ENCODE assay signal across 15 cellular contexts in the genomic region with DNA sequence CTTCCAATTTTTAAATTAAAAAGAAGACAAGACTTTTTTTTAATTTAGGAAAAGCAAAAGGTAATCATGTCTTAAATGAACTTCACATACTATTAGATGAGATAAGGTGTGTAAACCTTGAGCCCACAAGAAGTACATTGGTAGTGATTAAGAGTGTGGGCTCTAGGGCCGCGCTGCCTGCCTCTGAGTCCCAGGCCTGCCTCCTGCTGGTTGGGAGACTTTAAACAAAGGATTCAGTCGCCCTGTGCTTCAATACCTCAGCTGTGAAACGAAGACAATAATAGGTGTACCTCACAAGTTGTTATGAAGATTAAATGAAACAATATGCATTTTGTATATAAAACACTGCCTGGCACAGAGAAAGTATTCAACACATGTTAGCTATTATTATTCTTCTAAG.
DNase-seq lines count a peak whose midpoint lies in the region; ATAC-seq and TF ChIP-seq lines count a peak whose summit lies in the region.
"Had no signal": no experiment of that assay in that cellular context is flagged by ENCODE, and none has a peak within 500 bp of the region (broad histone marks: within the 10 kb centered on the region; RNA-seq: fewer than 3 reads in every experiment).

No MANE protein-coding gene starts in this region.

- CTCF ChIA-PET in OCI-LY7 (lab: Charles Lee; ENCODE audit: unreplicated experiment), result no interaction called here

- no peaks in the 10 kb centered on the region for H3K9me3 ChIP-seq in OCI-LY7 (ENCODE audit: low read length)
- no peaks in the 10 kb centered on the region for H3K9me3 ChIP-seq in esophagus squamous epithelium
- H3K9me3 ChIP-seq in skeletal muscle tissue (ENCODE audit: control insufficient read depth in 3 of 3, low read length in 3 of 3), result no peaks in the 10 kb centered on the region
- H3K9me3 ChIP-seq in adrenal gland (replicated peaks in 1 of 3), result no peaks in the 10 kb centered on the region
- H3K9me3 ChIP-seq: upper lobe of left lung had no signal

- TF ChIP-seq POLR2A in esophagus squamous epithelium (IDR thresholded peaks at IDR 0.05) (no peak), adrenal gland (IDR thresholded peaks at IDR 0.05) (no peak)

- no TSS peak for BruUV-seq in OCI-LY7 (replicated peaks; lab: Mats Ljungman, UMichigan)

- H3K4me2 ChIP-seq in OCI-LY7 (ENCODE audit: low read length), result no peak overlapping the region

- intact Hi-C loops in OCI-LY7 (cut with micrococcal nuclease; ENCODE audit: unreplicated experiment), result no loop called here
- intact Hi-C loops in esophagus squamous epithelium (cut with DNase I), result loop anchor here (5.0 to 10.0 kb wide), 3 partner anchors 55 to 243 kb away; a partner anchor contains a TSS
- intact Hi-C loops in adrenal gland (cut with DNase I), result loop anchor here (5.0 to 10.0 kb wide), 2 partner anchors 55 to 248 kb away; no protein-coding TSS in a partner anchor

- H2AFZ ChIP-seq in OCI-LY7 (ENCODE audit: low read length), result no peak overlapping the region; the same call in 1 of the 2 replicates

- H3K9me2 ChIP-seq in OCI-LY7 (ENCODE audit: insufficient read depth, low read length), result no peaks in the 10 kb centered on the region

- WGBS in esophagus squamous epithelium, 2 donors, result 53 to 57% methylated on average over 4 of the region's 4 CpGs
- WGBS in adrenal gland, 4 donors, result 83 to 88% (median 84%) methylated on average over 4 of the region's 4 CpGs

- H3K27ac ChIP-seq in OCI-LY7 (ENCODE audit: low read depth, low read length, poor library complexity, severe bottlenecking), result no peak overlapping the region
- H3K27ac ChIP-seq in esophagus squamous epithelium, result peak overlapping the region in 3 of 4 donors; percentile 74 to 90 (median 81)
- peak overlapping the region; percentile 97 for H3K27ac ChIP-seq in skeletal muscle tissue (ENCODE audit: low read depth, low read length)
- H3K27ac ChIP-seq in adrenal gland, result no peak overlapping the region

- no peak for DNase-seq in GM10266 (ENCODE audit: extremely low spot score)
- peak; percentile 13 for DNase-seq in OCI-LY7 (ENCODE audit: low spot score)
- no peak for DNase-seq in esophagus squamous epithelium (lab: John Stamatoyannopoulos, UW)
- no peak for DNase-seq in adrenal gland
- DNase-seq: activated T-cell treated with anti-CD3 and anti-CD28 coated beads, Interleukin-2, amount 50 U/mL, for 1 hour; central memory CD4-positive, alpha-beta T cell; DMS79; naive B cell; NCI-H2029 treated with DMSO at 0.1 percent for 48 hours; T-cell had no signal

- H4K20me1 ChIP-seq in OCI-LY7 (ENCODE audit: insufficient read depth, low read length), result no peaks in the 10 kb centered on the region

- H3K4me3 ChIP-seq in OCI-LY7 (ENCODE audit: low read depth, low read length, poor library complexity, severe bottlenecking) (no peak overlapping the region), esophagus squamous epithelium (no peak overlapping the region), skeletal muscle tissue (ENCODE audit: low read length in 3 of 3) (no peak overlapping the region), adrenal gland (no peak overlapping the region)
- H3K4me3 ChIP-seq: upper lobe of left lung had no signal

- ATAC-seq in HG02678 (IDR thresholded peaks at IDR 0.05; ENCODE audit: unreplicated experiment) (no peak), HG03469 (IDR thresholded peaks at IDR 0.05; ENCODE audit: unreplicated experiment) (no peak), HG03342 (IDR thresholded peaks at IDR 0.05; ENCODE audit: unreplicated experiment) (no peak)
- ATAC-seq: T-cell had no signal

- H3K79me2 ChIP-seq in OCI-LY7 (ENCODE audit: insufficient read depth, low read depth, low read length), result no peaks in the 10 kb centered on the region

- no peaks in the 10 kb centered on the region for H3K27me3 ChIP-seq in esophagus squamous epithelium
- no peaks in the 10 kb centered on the region for H3K27me3 ChIP-seq in skeletal muscle tissue (ENCODE audit: control insufficient read depth in 3 of 3, insufficient read depth in 3 of 3, low read length in 3 of 3)
- H3K27me3 ChIP-seq in adrenal gland, result no peaks in the 10 kb centered on the region
- H3K27me3 ChIP-seq: upper lobe of left lung had no signal

- H3K36me3 ChIP-seq in OCI-LY7 (ENCODE audit: insufficient read depth, low read length), result no peaks in the 10 kb centered on the region
- no peaks in the 10 kb centered on the region for H3K36me3 ChIP-seq in esophagus squamous epithelium
- no peaks in the 10 kb centered on the region for H3K36me3 ChIP-seq in skeletal muscle tissue (ENCODE audit: control insufficient read depth in 3 of 3, insufficient read depth in 3 of 3, low read length in 3 of 3)
- no peaks in the 10 kb centered on the region for H3K36me3 ChIP-seq in adrenal gland (replicated peaks in 1 of 2)
- H3K36me3 ChIP-seq: upper lobe of left lung had no signal

- H3K9ac ChIP-seq in skeletal muscle tissue (ENCODE audit: low read depth in 1 of 3, low read length in 3 of 3), result peak overlapping the region in 2 of 3 donors; percentile 41 to 50

- peak; percentile 9 for TF ChIP-seq CTCF in GM10266 (IDR thresholded peaks at IDR 0.05; ENCODE audit: control insufficient read depth, insufficient read depth, low read depth, missing control alignments)
- TF ChIP-seq CTCF in OCI-LY7 (conservative IDR thresholded peaks at IDR 0.05; ENCODE audit: low read length), result peak; percentile 59
- peak in 3 of 6 experiments; percentile 9 to 41 (median 16) for TF ChIP-seq CTCF in esophagus squamous epithelium (IDR thresholded peaks at IDR 0.05)
- no peak for TF ChIP-seq CTCF in adrenal gland (IDR thresholded peaks at IDR 0.05)

- POLR2A ChIA-PET in OCI-LY7 (lab: Charles Lee), result interaction anchor here (0.6 to 2.0 kb wide), 8 partner anchors 9 to 500 kb away, joined by 3 to 6 read pairs (median 3); a partner anchor contains a TSS

- H3K4me1 ChIP-seq in OCI-LY7 (ENCODE audit: insufficient read depth, low read length, poor library complexity, severe bottlenecking) (peaks cover 22% of the 10 kb centered on the region), esophagus squamous epithelium (peaks cover 3 to 71% (median 4%) of the 10 kb centered on the region in 3 donors), skeletal muscle tissue (ENCODE audit: control insufficient read depth in 3 of 3, insufficient read depth in 3 of 3, low read length in 3 of 3) (peaks cover 23 to 42% (median 32%) of the 10 kb centered on the region in 3 donors), adrenal gland (replicated peaks in 1 of 2) (peaks cover 3 to 35% of the 10 kb centered on the region in 2 donors)

Comparison
In these comparisons a context has a peak if more than half of its experiments do, and no peak if none do; other contexts are left out.
1. CTCF ChIP-seq: peak in GM10266 (single experiment) and OCI-LY7 (single experiment); none in adrenal gland (0 of 6).
2. H3K27ac ChIP-seq: peak in esophagus squamous epithelium (3 of 4) and skeletal muscle tissue (single experiment); none in OCI-LY7 (single experiment) and adrenal gland (0 of 5).